23 cellular contexts compared by ENCODE assay signal in the genomic region with DNA sequence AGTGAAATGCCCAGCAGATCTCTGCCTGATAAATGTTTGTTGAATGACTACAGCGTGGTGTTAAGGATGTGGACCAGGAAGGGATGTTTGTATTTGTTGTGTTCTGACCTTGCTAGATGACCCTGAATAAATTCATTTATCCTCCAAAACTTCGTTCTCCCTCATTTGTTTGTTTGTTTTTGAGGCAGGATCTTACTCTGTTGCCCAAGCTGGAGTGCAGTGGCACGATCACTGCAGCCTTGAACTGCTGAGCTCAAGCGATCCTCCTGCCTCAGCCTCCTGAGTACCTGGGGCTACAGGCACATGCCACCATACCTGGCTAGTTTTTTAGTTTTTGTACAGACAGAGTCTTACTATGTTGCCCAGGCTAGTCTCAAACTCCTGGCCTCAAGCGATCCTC.
"Had no signal": no experiment of that assay in that cellular context is flagged by ENCODE, and none has a peak within 500 bp of the region (broad histone marks: within the 10 kb centered on the region; RNA-seq: fewer than 3 reads in every experiment).

No MANE protein-coding gene starts in this region.

- H3K4me1 ChIP-seq: prostate gland, transverse colon had no signal

- H3K9me3 Mint-ChIP-seq: effector memory CD8-positive, alpha-beta T cell; mesothelial cell of epicardium; naive B cell; natural killer cell treated with Interleukin-12 subunit alpha and Interleukin-12 subunit beta and Interleukin-15 and Interleukin-18, amount 100 ng/mL, for 72 hours; neural progenitor cell; stimulated activated naive CD8-positive, alpha-beta T cell treated with anti-CD3 and anti-CD28 coated beads, Interleukin-15, amount 100 ng/mL, for 72 hours had no signal

- H3K4me3 ChIP-seq: mucosa of descending colon, neural progenitor cell, prostate gland, right atrium auricular region, smooth muscle cell, suprapubic skin, transverse colon, upper lobe of right lung, vagina had no signal

- ATAC-seq: effector memory CD8-positive, alpha-beta T cell; mucosa of descending colon; natural killer cell treated with Interleukin-12 subunit alpha and Interleukin-12 subunit beta and Interleukin-15 and Interleukin-18, amount 100 ng/mL, for 72 hours; sciatic nerve; stimulated activated naive CD8-positive, alpha-beta T cell treated with anti-CD3 and anti-CD28 coated beads, Interleukin-15, amount 100 ng/mL, for 72 hours had no signal

- H2AFZ ChIP-seq: neural progenitor cell had no signal

- H3K27ac Mint-ChIP-seq: effector memory CD8-positive, alpha-beta T cell; mesothelial cell of epicardium; natural killer cell treated with Interleukin-12 subunit alpha and Interleukin-12 subunit beta and Interleukin-15 and Interleukin-18, amount 100 ng/mL, for 72 hours; neural progenitor cell had no signal

- H3K9me3 ChIP-seq: mucosa of descending colon, prostate gland, right atrium auricular region, suprapubic skin, transverse colon, upper lobe of right lung, vagina had no signal

- H3K36me3 Mint-ChIP-seq: mesothelial cell of epicardium; naive B cell; natural killer cell treated with Interleukin-12 subunit alpha and Interleukin-12 subunit beta and Interleukin-15 and Interleukin-18, amount 100 ng/mL, for 72 hours; neural progenitor cell had no signal

- H3K4me3 Mint-ChIP-seq: effector memory CD8-positive, alpha-beta T cell; mesothelial cell of epicardium; naive B cell; natural killer cell treated with Interleukin-12 subunit alpha and Interleukin-12 subunit beta and Interleukin-15 and Interleukin-18, amount 100 ng/mL, for 72 hours; neural progenitor cell; stimulated activated naive CD8-positive, alpha-beta T cell treated with anti-CD3 and anti-CD28 coated beads, Interleukin-15, amount 100 ng/mL, for 72 hours had no signal

- H3K27me3 ChIP-seq: neural progenitor cell, right atrium auricular region, suprapubic skin, transverse colon, upper lobe of right lung, vagina had no signal

- H3K4me2 ChIP-seq: neural progenitor cell, smooth muscle cell had no signal

- H3K36me3 ChIP-seq: neural progenitor cell, prostate gland, transverse colon, upper lobe of right lung, vagina had no signal

- H3K27ac ChIP-seq: neural progenitor cell, prostate gland, right atrium auricular region, suprapubic skin, transverse colon, upper lobe of right lung, vagina had no signal

- DNase-seq: cortex of kidney; effector memory CD8-positive, alpha-beta T cell; head of caudate nucleus; mesenchymal stem cell; mucosa of descending colon; naive B cell; stimulated activated CD4-positive, alpha-beta T cell treated with anti-CD3 and anti-CD28 coated beads, Interleukin-12 subunit alpha, Interleukin-12 subunit beta, amount 100 ng/mL, for 4 hours; stimulated activated CD4-positive, alpha-beta T cell treated with anti-CD3 and anti-CD28 coated beads, Interleukin-1b, Interleukin-23, amount 100 ng/mL, for 48 hours; stimulated activated CD4-positive, alpha-beta T cell treated with anti-CD3 and anti-CD28 coated beads, Interleukin-4, amount 100 ng/mL, for 1 hour; stimulated activated CD8-positive, alpha-beta memory T cell treated with anti-CD3 and anti-CD28 coated beads, Interleukin-4, amount 100 ng/mL, for 48 hours; stimulated activated naive CD4-positive, alpha-beta T cell; stimulated activated naive CD8-positive, alpha-beta T cell treated with anti-CD3 and anti-CD28 coated beads, Interleukin-15, amount 100 ng/mL, for 72 hours; transverse colon; upper lobe of right lung had no signal
